8 cellular contexts compared by ENCODE assay signal in genomic region chr10:124744688-124745055, GRCh38. TPM values are rescaled to one million over a fixed set of nuclear protein-coding genes. Genes with fewer than 3 reads are reported as not detected.
DNase-seq lines count a peak whose midpoint lies in the region; ATAC-seq, FAIRE-seq and TF ChIP-seq lines count a peak whose summit lies in the region.

No MANE protein-coding gene starts in this region.

- H3K9me3 ChIP-seq in kidney (ENCODE audit: control insufficient read depth in 1 of 2, low read length in 2 of 2) (no peaks in the 10 kb centered on the region), subcutaneous abdominal adipose tissue (ENCODE audit: control insufficient read depth in 5 of 5, low read length in 5 of 5) (no peaks in the 10 kb centered on the region)

- FAIRE-seq in HTR-8/SVneo (lab: Jason Lieb, UNC) (no peak), kidney (lab: Jason Lieb, UNC) (no peak)

- H3K27me3 ChIP-seq in subcutaneous abdominal adipose tissue (ENCODE audit: control insufficient read depth in 5 of 5, insufficient read depth in 4 of 5, low read length in 5 of 5), result no peaks in the 10 kb centered on the region

- in situ Hi-C loops in astrocyte of the spinal cord (cut with HindIII; ENCODE audit: low sequenced_read_pairs), result no loop called here

- no peak for ATAC-seq in HG02759 (IDR thresholded peaks at IDR 0.05; ENCODE audit: unreplicated experiment)

- H3K4me3 ChIP-seq in AG09309 (ENCODE audit: control insufficient read depth, low read depth, low read length), result peak overlapping the region; percentile 51
- H3K4me3 ChIP-seq in astrocyte of the spinal cord (ENCODE audit: low read depth, low read length), result peak overlapping the region; percentile 39
- peak overlapping the region; percentile 25 to 39 for H3K4me3 ChIP-seq in kidney (ENCODE audit: low read length in 2 of 2)
- H3K4me3 ChIP-seq in subcutaneous abdominal adipose tissue (ENCODE audit: low read depth in 1 of 5, low read length in 5 of 5), result peak overlapping the region; percentile 51 to 74 (median 70)

- H3K36me3 ChIP-seq in kidney (ENCODE audit: control insufficient read depth in 1 of 2, insufficient read depth in 2 of 2, low read length in 2 of 2) (peaks cover 0 to 4% of the 10 kb centered on the region in 2 donors), subcutaneous abdominal adipose tissue (ENCODE audit: control insufficient read depth in 5 of 5, insufficient read depth in 5 of 5, low read length in 5 of 5) (peaks cover 0 to 4% (median 0%) of the 10 kb centered on the region in 5 donors)

- intact Hi-C loops in kidney (cut with DNase I), result loop anchor here (10.0 kb wide), 1 partner anchor 210 kb away; no protein-coding TSS in a partner anchor

- DNase-seq in AG09309 (ENCODE audit: low read depth) (no peak), HTR-8/SVneo (ENCODE audit: insufficient read length, low spot score) (peak; percentile 22), astrocyte of the spinal cord (ENCODE audit: low read depth, low spot score) (peak; percentile 73), kidney (no peak), cerebellar nuclear complex (lab: John Stamatoyannopoulos, UW) (no peak), COLO668 (lab: John Stamatoyannopoulos, UW; ENCODE audit: unreplicated experiment) (no peak)

- H3K9ac ChIP-seq in kidney (ENCODE audit: low read length in 2 of 2) (peak overlapping the region in 1 of 2 donors; percentile 47), subcutaneous abdominal adipose tissue (ENCODE audit: low read length in 5 of 5) (peak overlapping the region in 4 of 5 donors; percentile 26 to 47 (median 42))

- H3K27ac ChIP-seq in kidney (ENCODE audit: low read depth in 2 of 2, low read length in 2 of 2), result peak overlapping the region; percentile 7 to 76
- H3K27ac ChIP-seq in subcutaneous abdominal adipose tissue (ENCODE audit: low read depth, low read length), result peak overlapping the region; percentile 67

- H3K4me1 ChIP-seq in kidney (ENCODE audit: control insufficient read depth in 1 of 2, insufficient read depth in 1 of 2, low read depth in 1 of 2, low read length in 2 of 2), result peaks cover 28 to 30% of the 10 kb centered on the region in 2 donors
- H3K4me1 ChIP-seq in subcutaneous abdominal adipose tissue (ENCODE audit: control insufficient read depth in 5 of 5, insufficient read depth in 5 of 5, low read length in 5 of 5), result peaks cover 10 to 60% (median 49%) of the 10 kb centered on the region in 5 donors

- TF ChIP-seq CTCF in AG09309 (IDR thresholded peaks at IDR 0.05; ENCODE audit: control insufficient read depth, insufficient read depth, low read depth, low read length, missing control alignments) (no peak), astrocyte of the spinal cord (IDR thresholded peaks at IDR 0.05; ENCODE audit: low read depth, low read length) (no peak), kidney (IDR thresholded peaks at IDR 0.05; ENCODE audit: borderline replicate concordance, extremely low read depth, insufficient read depth) (no peak)

RNA-seq across cellular contexts. Expression of gene FAM53B, which starts 0.5 kb away (rescaled TPM):
- 30.0 TPM for total RNA-seq in kidney
- polyA plus RNA-seq in kidney (ENCODE audit: insufficient read depth, low read depth, low replicate concordance), result 11.8 TPM

RNA-seq across cellular contexts. Expression of gene EEF1AKMT2, which starts 47.0 kb away (rescaled TPM):
- 18.0 TPM for total RNA-seq in kidney
- polyA plus RNA-seq in kidney (ENCODE audit: insufficient read depth, low read depth, low replicate concordance), result 20.5 TPM

RNA-seq across cellular contexts. Expression of gene ABRAXAS2, which starts 56.9 kb away (rescaled TPM):
- 15.5 TPM for total RNA-seq in kidney
- 9.3 TPM for polyA plus RNA-seq in kidney (ENCODE audit: insufficient read depth, low read depth, low replicate concordance)

Comparison
In these comparisons a context has a peak if more than half of its experiments do, and no peak if none do; other contexts are left out.
1. DNase-seq: peak in HTR-8/SVneo (single experiment) and astrocyte of the spinal cord (single experiment); none in AG09309 (single experiment), kidney (single experiment), cerebellar nuclear complex (0 of 2) and COLO668 (single experiment).
2. Peak in every context shown above with its lines, with median percentiles within 50 percentile points of each other: H3K4me3 ChIP-seq.